In the genomic region with DNA sequence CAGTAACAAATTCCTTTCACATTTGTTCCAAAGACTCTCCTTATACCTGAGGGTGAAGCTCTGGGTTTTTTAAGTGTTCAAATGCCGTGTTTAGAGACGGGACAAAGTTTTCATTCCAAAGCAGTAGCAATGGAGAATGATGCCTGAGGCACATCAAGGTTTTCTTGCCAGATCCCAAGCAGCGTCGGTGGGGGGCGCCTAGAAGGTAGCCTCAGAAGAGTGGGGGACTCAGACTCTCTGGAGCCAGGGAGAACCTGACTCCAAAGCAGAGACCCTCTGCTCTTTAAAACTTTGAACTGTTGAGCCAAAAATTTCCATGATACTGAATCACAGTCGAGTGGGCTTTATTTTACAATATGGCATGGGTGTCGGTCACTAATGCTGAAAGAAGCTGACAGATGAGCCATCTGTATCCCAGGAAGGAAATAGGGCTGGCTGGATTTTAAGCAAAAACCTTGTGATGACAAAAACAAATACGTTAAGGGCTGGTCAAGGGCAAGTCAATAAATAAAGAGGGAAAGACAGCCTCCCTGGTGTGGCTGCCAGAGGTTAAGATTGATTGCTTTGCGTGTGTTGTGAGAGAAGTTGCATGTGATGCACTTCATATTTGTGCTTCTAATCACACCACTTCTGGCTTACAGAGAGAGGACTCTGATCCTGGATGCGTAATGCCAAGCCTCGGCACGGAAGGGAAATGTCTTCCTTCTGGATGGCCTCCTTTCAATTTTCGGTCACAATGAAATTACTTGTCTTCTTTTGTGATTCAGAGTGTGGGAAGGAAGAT, we compare ENCODE assay signal across 17 cellular contexts.
DNase-seq lines count a peak whose midpoint lies in the region; ATAC-seq, FAIRE-seq and TF ChIP-seq lines count a peak whose summit lies in the region.
"Had no signal": no experiment of that assay in that cellular context is flagged by ENCODE, and none has a peak within 500 bp of the region (broad histone marks: within the 10 kb centered on the region; RNA-seq: fewer than 3 reads in every experiment).

No MANE protein-coding gene starts in this region.

- H3K36me3 Mint-ChIP-seq in activated naive CD4-positive, alpha-beta T cell treated with anti-CD3 and anti-CD28 coated beads for 36 hours (ENCODE audit: low read depth) = no peaks in the 10 kb centered on the region
- H3K36me3 Mint-ChIP-seq: activated naive CD4-positive, alpha-beta T cell treated with anti-CD3 and anti-CD28 coated beads, Interleukin-2, amount 50 U/mL, for 72 hours; stimulated activated effector memory CD8-positive, alpha-beta T cell treated with anti-CD3 and anti-CD28 coated beads, Interleukin-12 subunit alpha, Interleukin-12 subunit beta, amount 100 ng/mL, for 72 hours had no signal

- intact Hi-C loops in activated naive CD4-positive, alpha-beta T cell treated with anti-CD3 and anti-CD28 coated beads for 36 hours (cut with micrococcal nuclease) = no loop called here

- H3K9me3 Mint-ChIP-seq in activated naive CD4-positive, alpha-beta T cell treated with anti-CD3 and anti-CD28 coated beads for 36 hours = no peaks in the 10 kb centered on the region
- H3K9me3 Mint-ChIP-seq: activated naive CD4-positive, alpha-beta T cell treated with anti-CD3 and anti-CD28 coated beads, Interleukin-2, amount 50 U/mL, for 72 hours; stimulated activated effector memory CD8-positive, alpha-beta T cell treated with anti-CD3 and anti-CD28 coated beads, Interleukin-12 subunit alpha, Interleukin-12 subunit beta, amount 100 ng/mL, for 72 hours had no signal

- FAIRE-seq in GM12892 (lab: Jason Lieb, UNC) = no peak

- in situ Hi-C loops in SK-MEL-5 (cut with HindIII; ENCODE audit: low pct_unique_long_range_greater_than_20kb, low sequenced_read_pairs) = no loop called here

- CTCF ChIA-PET in activated naive CD4-positive, alpha-beta T cell treated with anti-CD3 and anti-CD28 coated beads for 36 hours (lab: Charles Lee) = no interaction called here

- no peak overlapping the region for H3K27ac Mint-ChIP-seq in activated naive CD4-positive, alpha-beta T cell treated with anti-CD3 and anti-CD28 coated beads for 36 hours
- H3K27ac Mint-ChIP-seq: activated naive CD4-positive, alpha-beta T cell treated with anti-CD3 and anti-CD28 coated beads, Interleukin-2, amount 50 U/mL, for 72 hours; stimulated activated effector memory CD8-positive, alpha-beta T cell treated with anti-CD3 and anti-CD28 coated beads, Interleukin-12 subunit alpha, Interleukin-12 subunit beta, amount 100 ng/mL, for 72 hours had no signal

- DNase-seq in AG08395 (ENCODE audit: low spot score) = peak; percentile 94
- peak; percentile 97 for DNase-seq in GM04503 (ENCODE audit: low read depth)
- DNase-seq in SK-MEL-5 (ENCODE audit: low read depth, low spot score) = peak; percentile 17
- DNase-seq in hepatic stellate cell (ENCODE audit: low spot score) = peak; percentile 42
- DNase-seq in NCI-H446 treated with DMSO at 0.1 percent for 48 hours (lab: John Stamatoyannopoulos, UW) = no peak
- DNase-seq in GM12892 (ENCODE audit: insufficient read length) = no peak
- no peak for DNase-seq in activated naive CD4-positive, alpha-beta T cell treated with anti-CD3 and anti-CD28 coated beads for 36 hours
- DNase-seq: activated CD4-positive, alpha-beta T cell treated with anti-CD3 and anti-CD28 coated beads for 48 hours; central memory CD4-positive, alpha-beta T cell; Kasumi-1; midbrain; NCI-H2029 treated with DMSO at 0.1 percent for 48 hours; Right ventricle myocardium superior; trophoblast cell had no signal

- peaks cover 4% of the 10 kb centered on the region for H3K27me3 Mint-ChIP-seq in activated naive CD4-positive, alpha-beta T cell treated with anti-CD3 and anti-CD28 coated beads for 36 hours (ENCODE audit: low read depth)

- no peak for ATAC-seq in GM19467 (IDR thresholded peaks at IDR 0.05; ENCODE audit: unreplicated experiment)
- ATAC-seq: activated naive CD4-positive, alpha-beta T cell treated with anti-CD3 and anti-CD28 coated beads, Interleukin-2, amount 50 U/mL, for 72 hours; stimulated activated effector memory CD8-positive, alpha-beta T cell treated with anti-CD3 and anti-CD28 coated beads, Interleukin-12 subunit alpha, Interleukin-12 subunit beta, amount 100 ng/mL, for 72 hours had no signal

- TF ChIP-seq POLR2A in GM12892 (IDR thresholded peaks at IDR 0.05; ENCODE audit: low read depth, low read length) = no peak

- H3K4me3 Mint-ChIP-seq in activated naive CD4-positive, alpha-beta T cell treated with anti-CD3 and anti-CD28 coated beads for 36 hours = no peak overlapping the region
- H3K4me3 Mint-ChIP-seq: stimulated activated effector memory CD8-positive, alpha-beta T cell treated with anti-CD3 and anti-CD28 coated beads, Interleukin-12 subunit alpha, Interleukin-12 subunit beta, amount 100 ng/mL, for 72 hours had no signal

- H3K4me1 Mint-ChIP-seq in activated naive CD4-positive, alpha-beta T cell treated with anti-CD3 and anti-CD28 coated beads for 36 hours (ENCODE audit: low read depth) = no peaks in the 10 kb centered on the region
- H3K4me1 Mint-ChIP-seq: stimulated activated effector memory CD8-positive, alpha-beta T cell treated with anti-CD3 and anti-CD28 coated beads, Interleukin-12 subunit alpha, Interleukin-12 subunit beta, amount 100 ng/mL, for 72 hours had no signal

Comparison
In these comparisons a context has a peak if more than half of its experiments do, and no peak if none do; other contexts are left out.
1. DNase-seq: peak in AG08395 (single experiment), GM04503 (single experiment), SK-MEL-5 (single experiment) and hepatic stellate cell (single experiment); none in NCI-H446 treated with DMSO at 0.1 percent for 48 hours (single experiment), GM12892 (single experiment) and activated naive CD4-positive, alpha-beta T cell treated with anti-CD3 and anti-CD28 coated beads for 36 hours (single experiment).